In genomic region chr5:163360681-163361080, GRCh38 we compare ENCODE assay signal across 26 cellular contexts.
"Had no signal": no experiment of that assay in that cellular context is flagged by ENCODE, and none has a peak within 500 bp of the region (broad histone marks: within the 10 kb centered on the region; RNA-seq: fewer than 3 reads in every experiment).

No MANE protein-coding gene starts in this region.

- H3K9me3 ChIP-seq: body of pancreas, gastroesophageal sphincter, pancreas, psoas muscle, right atrium auricular region, thoracic aorta, vagina had no signal

- H3K36me3 Mint-ChIP-seq: activated CD8-positive, alpha-beta memory T cell treated with anti-CD3 and anti-CD28 coated beads, Interleukin-2, amount 10 ng/mL, durations not matched to agents 7 days and 5 days had no signal

- H3K27ac Mint-ChIP-seq: activated CD4-positive, alpha-beta T cell treated with anti-CD3 and anti-CD28 coated beads, Interleukin-2, amount 10 ng/mL, durations not matched to agents 7 days and 5 days; activated CD8-positive, alpha-beta memory T cell treated with anti-CD3 and anti-CD28 coated beads, Interleukin-2, amount 10 ng/mL, durations not matched to agents 7 days and 5 days; activated CD8-positive, alpha-beta T cell treated with anti-CD3 and anti-CD28 coated beads for 36 hours; activated naive CD8-positive, alpha-beta T cell treated with anti-CD3 and anti-CD28 coated beads, Interleukin-2, amount 50 U/mL, for 24 hours; memory B cell; nephron progenitor cell; type B pancreatic cell had no signal

- H3K27me3 Mint-ChIP-seq: activated CD4-positive, alpha-beta T cell treated with anti-CD3 and anti-CD28 coated beads, Interleukin-2, amount 10 ng/mL, durations not matched to agents 7 days and 5 days; activated naive CD8-positive, alpha-beta T cell treated with anti-CD3 and anti-CD28 coated beads, Interleukin-2, amount 50 U/mL, for 24 hours; type B pancreatic cell had no signal

- DNase-seq: activated CD4-positive, alpha-beta T cell treated with anti-CD3 and anti-CD28 coated beads, Interleukin-2, amount 10 ng/mL, durations not matched to agents 7 days and 5 days; activated CD4-positive, CD25-positive, alpha-beta regulatory T cell treated with anti-CD3 and anti-CD28 coated beads, Interleukin-2, amount 50 U/mL, for 72 hours; activated CD8-positive, alpha-beta memory T cell treated with anti-CD3 and anti-CD28 coated beads, Interleukin-2, amount 10 ng/mL, durations not matched to agents 7 days and 5 days; activated CD8-positive, alpha-beta T cell treated with anti-CD3 and anti-CD28 coated beads for 36 hours; activated effector memory CD4-positive, alpha-beta T cell treated with anti-CD3 and anti-CD28 coated beads, Interleukin-2, amount 50 U/mL, for 16 hours; activated naive CD4-positive, alpha-beta T cell treated with anti-CD3 and anti-CD28 coated beads, Interleukin-2, amount 50 U/mL, for 16 hours; activated naive CD8-positive, alpha-beta T cell treated with anti-CD3 and anti-CD28 coated beads, Interleukin-2, amount 50 U/mL, for 24 hours; activated T-cell treated with anti-CD3 and anti-CD28 coated beads for 4 hours; body of pancreas; cortex of kidney; head of caudate nucleus; islet precursor cell; left cardiac atrium; nephron progenitor cell; pancreas; psoas muscle; spleen; stimulated activated CD4-positive, alpha-beta T cell treated with anti-CD3 and anti-CD28 coated beads, Interleukin-4, amount 100 ng/mL, for 24 hours; stimulated activated naive CD4-positive, alpha-beta T cell treated with Interleukin-2 at 50 U/mL for 16 hours; WERI-Rb-1 had no signal

- H3K9me3 Mint-ChIP-seq: activated CD4-positive, alpha-beta T cell treated with anti-CD3 and anti-CD28 coated beads, Interleukin-2, amount 10 ng/mL, durations not matched to agents 7 days and 5 days; activated CD8-positive, alpha-beta T cell treated with anti-CD3 and anti-CD28 coated beads for 36 hours; type B pancreatic cell had no signal

- ATAC-seq: activated CD8-positive, alpha-beta memory T cell treated with anti-CD3 and anti-CD28 coated beads, Interleukin-2, amount 10 ng/mL, durations not matched to agents 7 days and 5 days; activated CD8-positive, alpha-beta T cell treated with anti-CD3 and anti-CD28 coated beads for 36 hours; activated naive CD8-positive, alpha-beta T cell treated with anti-CD3 and anti-CD28 coated beads, Interleukin-2, amount 50 U/mL, for 24 hours; body of pancreas; gastroesophageal sphincter; left cardiac atrium; pancreas; psoas muscle had no signal

- H3K4me3 Mint-ChIP-seq: activated CD4-positive, alpha-beta T cell treated with anti-CD3 and anti-CD28 coated beads, Interleukin-2, amount 10 ng/mL, durations not matched to agents 7 days and 5 days; activated CD8-positive, alpha-beta memory T cell treated with anti-CD3 and anti-CD28 coated beads, Interleukin-2, amount 10 ng/mL, durations not matched to agents 7 days and 5 days; activated CD8-positive, alpha-beta T cell treated with anti-CD3 and anti-CD28 coated beads for 36 hours; activated naive CD8-positive, alpha-beta T cell treated with anti-CD3 and anti-CD28 coated beads, Interleukin-2, amount 50 U/mL, for 24 hours; memory B cell; nephron progenitor cell; type B pancreatic cell had no signal

- H3K4me1 Mint-ChIP-seq: activated CD4-positive, alpha-beta T cell treated with anti-CD3 and anti-CD28 coated beads, Interleukin-2, amount 10 ng/mL, durations not matched to agents 7 days and 5 days; activated CD8-positive, alpha-beta memory T cell treated with anti-CD3 and anti-CD28 coated beads, Interleukin-2, amount 10 ng/mL, durations not matched to agents 7 days and 5 days; activated naive CD8-positive, alpha-beta T cell treated with anti-CD3 and anti-CD28 coated beads, Interleukin-2, amount 50 U/mL, for 24 hours; memory B cell; nephron progenitor cell had no signal
